1 cellular context compared by ENCODE assay signal in the genomic region with DNA sequence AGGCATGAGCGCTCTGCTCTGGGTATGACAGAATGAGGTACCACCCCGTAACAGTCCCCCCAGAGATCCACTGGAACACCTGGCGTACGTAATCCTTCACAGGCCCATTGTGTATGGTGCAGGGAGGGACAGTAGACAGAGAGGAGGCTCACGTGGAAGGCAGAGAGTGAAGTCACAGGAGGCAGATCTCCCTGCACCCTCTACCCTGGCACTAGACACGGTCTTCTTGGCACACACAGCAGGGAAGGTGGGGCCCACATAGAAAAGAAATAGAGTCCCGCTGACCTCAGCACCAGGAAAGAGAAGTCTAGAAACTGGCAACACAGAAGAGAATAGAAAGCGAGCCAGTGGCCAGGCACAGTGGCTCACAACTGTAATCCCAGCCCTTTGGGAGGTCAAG.
TF ChIP-seq lines count a peak whose summit lies in the region.

No MANE protein-coding gene starts in this region.

TF ChIP-seq in IMR-90, 13 proteins besides CTCF, POLR2A, EP300 and RAD21 (continued from another document):
- TF ChIP-seq MAZ (IDR thresholded peaks at IDR 0.05; ENCODE audit: borderline replicate concordance, low read depth, low read length): no peak
- TF ChIP-seq FOS (IDR thresholded peaks at IDR 0.05; ENCODE audit: low read depth, low read length): no peak
- no peak for TF ChIP-seq CEBPB (IDR thresholded peaks at IDR 0.05; ENCODE audit: low read depth, low read length)
- TF ChIP-seq SMC3 (IDR thresholded peaks at IDR 0.05; ENCODE audit: low read depth, low read length): no peak
- no peak for TF ChIP-seq RFX5 (IDR thresholded peaks at IDR 0.05; ENCODE audit: low read depth, low read length)
- TF ChIP-seq NFE2L2 (IDR thresholded peaks at IDR 0.05; ENCODE audit: low read depth, low read length): no peak
- TF ChIP-seq, protein P1, sequence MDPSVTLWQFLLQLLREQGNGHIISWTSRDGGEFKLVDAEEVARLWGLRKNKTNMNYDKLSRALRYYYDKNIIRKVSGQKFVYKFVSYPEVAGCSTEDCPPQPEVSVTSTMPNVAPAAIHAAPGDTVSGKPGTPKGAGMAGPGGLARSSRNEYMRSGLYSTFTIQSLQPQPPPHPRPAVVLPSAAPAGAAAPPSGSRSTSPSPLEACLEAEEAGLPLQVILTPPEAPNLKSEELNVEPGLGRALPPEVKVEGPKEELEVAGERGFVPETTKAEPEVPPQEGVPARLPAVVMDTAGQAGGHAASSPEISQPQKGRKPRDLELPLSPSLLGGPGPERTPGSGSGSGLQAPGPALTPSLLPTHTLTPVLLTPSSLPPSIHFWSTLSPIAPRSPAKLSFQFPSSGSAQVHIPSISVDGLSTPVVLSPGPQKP (IDR thresholded peaks at IDR 0.05; ENCODE audit: borderline replicate concordance, low read depth, low read length): no peak
- no peak for TF ChIP-seq MAFK (IDR thresholded peaks at IDR 0.05; ENCODE audit: low read depth, low read length)
- no peak for TF ChIP-seq BHLHE40 (IDR thresholded peaks at IDR 0.05; ENCODE audit: low read depth, low read length)
- no peak for TF ChIP-seq RCOR1 (IDR thresholded peaks at IDR 0.05; ENCODE audit: insufficient replicate concordance, low read length)
